In the genomic region with DNA sequence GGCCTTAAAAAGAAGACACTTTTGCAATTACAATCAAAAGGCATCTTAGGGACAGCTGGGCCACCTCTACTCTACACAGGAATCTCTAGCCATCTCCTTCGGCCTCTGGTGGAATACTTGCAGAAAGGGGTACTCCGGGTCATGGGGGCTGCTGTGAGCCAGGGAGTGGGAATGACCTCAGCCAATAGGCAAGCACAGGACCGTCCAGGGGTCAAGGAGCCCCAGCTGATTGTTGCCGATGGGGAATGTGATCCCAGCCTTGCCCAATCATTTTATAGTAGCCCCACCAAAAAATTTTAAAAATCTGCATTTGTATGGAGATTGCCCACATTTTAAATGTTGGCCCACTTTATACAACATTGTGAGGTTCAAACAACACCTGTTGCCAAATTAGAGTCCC, we compare ENCODE assay signal across 31 cellular contexts. TPM values are rescaled to one million over a fixed set of nuclear protein-coding genes. Genes with fewer than 3 reads are reported as not detected.
"Had no signal": no experiment of that assay in that cellular context is flagged by ENCODE, and none has a peak within 500 bp of the region (broad histone marks: within the 10 kb centered on the region; RNA-seq: fewer than 3 reads in every experiment).

No MANE protein-coding gene starts in this region.

- H3K4me3 Mint-ChIP-seq: stimulated activated effector memory CD8-positive, alpha-beta T cell treated with anti-CD3 and anti-CD28 coated beads, Interleukin-12 subunit alpha, Interleukin-12 subunit beta, amount 100 ng/mL, for 72 hours; stimulated activated memory B cell treated with anti-CD40 and anti-IgM and Interleukin-4, amounts not matched to agents 10 μg/mL and 1 μg/mL and 100 μg/mL, for 72 hours; stimulated activated naive B cell treated with anti-CD40 and anti-IgM and Interleukin-4, amounts not matched to agents 10 μg/mL and 1 μg/mL and 100 μg/mL, for 72 hours; stimulated activated naive CD8-positive, alpha-beta T cell treated with anti-CD3 and anti-CD28 coated beads, Interleukin-15, Interleukin-2, amounts not matched to agents 100 ng/mL and 50 ng/mL, for 24 hours; type B pancreatic cell had no signal

- H3K9me3 Mint-ChIP-seq: stimulated activated effector memory CD8-positive, alpha-beta T cell treated with anti-CD3 and anti-CD28 coated beads, Interleukin-12 subunit alpha, Interleukin-12 subunit beta, amount 100 ng/mL, for 72 hours; stimulated activated memory B cell treated with anti-CD40 and anti-IgM and Interleukin-4, amounts not matched to agents 10 μg/mL and 1 μg/mL and 100 μg/mL, for 72 hours; stimulated activated naive CD8-positive, alpha-beta T cell treated with anti-CD3 and anti-CD28 coated beads, Interleukin-15, Interleukin-2, amounts not matched to agents 100 ng/mL and 50 ng/mL, for 24 hours; type B pancreatic cell had no signal

- H3K27me3 ChIP-seq: suprapubic skin, testis, thyroid gland, tibial artery, tibial nerve, transverse colon, upper lobe of left lung, upper lobe of right lung, uterus, vagina had no signal

- H3K4me1 ChIP-seq: suprapubic skin, upper lobe of left lung, upper lobe of right lung, uterus, vagina had no signal

- DNase-seq: stimulated activated CD4-positive, alpha-beta T cell treated with anti-CD3 and anti-CD28 coated beads, Interleukin-2, amount 100 ng/mL, for 48 hours; stimulated activated CD4-positive, alpha-beta T cell treated with anti-CD3 and anti-CD28 coated beads, Interleukin-4, amount 100 ng/mL, for 1 hour; stimulated activated CD4-positive, alpha-beta T cell treated with anti-CD3 and anti-CD28 coated beads, Interleukin-4, amount 100 ng/mL, for 24 hours; stimulated activated CD4-positive, alpha-beta T cell treated with anti-CD3 and anti-CD28 coated beads, Interleukin-4, amount 100 ng/mL, for 4 hours; stimulated activated CD8-positive, alpha-beta memory T cell treated with anti-CD3 and anti-CD28 coated beads, Interleukin-4, amount 100 ng/mL, for 48 hours; stimulated activated naive B cell treated with anti-CD40 and anti-IgM and Interleukin-4, amounts not matched to agents 10 μg/mL and 1 μg/mL and 100 μg/mL, for 72 hours; stimulated activated naive CD4-positive, alpha-beta T cell; stimulated activated naive CD4-positive, alpha-beta T cell treated with Interleukin-2 at 50 U/mL for 16 hours; stimulated activated naive CD8-positive, alpha-beta T cell treated with anti-CD3 and anti-CD28 coated beads, Interleukin-15, Interleukin-2, amounts not matched to agents 100 U/mL and 50 U/mL, for 24 hours; stomach; substantia nigra; testis; thyroid gland; tibial artery; transverse colon; trophoblast cell; upper lobe of left lung; upper lobe of right lung; uterus had no signal

- H3K27me3 Mint-ChIP-seq: stimulated activated naive CD8-positive, alpha-beta T cell treated with anti-CD3 and anti-CD28 coated beads, Interleukin-15, Interleukin-2, amounts not matched to agents 100 ng/mL and 50 ng/mL, for 24 hours had no signal

- H3K27ac Mint-ChIP-seq: stimulated activated effector memory CD8-positive, alpha-beta T cell treated with anti-CD3 and anti-CD28 coated beads, Interleukin-12 subunit alpha, Interleukin-12 subunit beta, amount 100 ng/mL, for 72 hours; stimulated activated memory B cell treated with anti-CD40 and anti-IgM and Interleukin-4, amounts not matched to agents 10 μg/mL and 1 μg/mL and 100 μg/mL, for 72 hours; stimulated activated naive B cell treated with anti-CD40 and anti-IgM and Interleukin-4, amounts not matched to agents 10 μg/mL and 1 μg/mL and 100 μg/mL, for 72 hours; stimulated activated naive CD8-positive, alpha-beta T cell treated with anti-CD3 and anti-CD28 coated beads, Interleukin-15, Interleukin-2, amounts not matched to agents 100 ng/mL and 50 ng/mL, for 24 hours; type B pancreatic cell had no signal

- ATAC-seq: stimulated activated effector memory CD8-positive, alpha-beta T cell treated with anti-CD3 and anti-CD28 coated beads, Interleukin-12 subunit alpha, Interleukin-12 subunit beta, amount 100 ng/mL, for 72 hours; stimulated activated memory B cell treated with anti-CD40 and anti-IgM and Interleukin-4, amounts not matched to agents 10 μg/mL and 1 μg/mL and 100 μg/mL, for 72 hours; stimulated activated naive B cell treated with anti-CD40 and anti-IgM and Interleukin-4, amounts not matched to agents 10 μg/mL and 1 μg/mL and 100 μg/mL, for 72 hours; stimulated activated naive CD8-positive, alpha-beta T cell treated with anti-CD3 and anti-CD28 coated beads, Interleukin-15, Interleukin-2, amounts not matched to agents 100 U/mL and 50 U/mL, for 24 hours; upper lobe of right lung had no signal

- H3K36me3 Mint-ChIP-seq: stimulated activated effector memory CD8-positive, alpha-beta T cell treated with anti-CD3 and anti-CD28 coated beads, Interleukin-12 subunit alpha, Interleukin-12 subunit beta, amount 100 ng/mL, for 72 hours; stimulated activated memory B cell treated with anti-CD40 and anti-IgM and Interleukin-4, amounts not matched to agents 10 μg/mL and 1 μg/mL and 100 μg/mL, for 72 hours; type B pancreatic cell had no signal

- H3K36me3 ChIP-seq: stomach, suprapubic skin, thoracic aorta, thyroid gland, tibial artery, tibial nerve, transverse colon, upper lobe of left lung, upper lobe of right lung, uterus, vagina had no signal

- H3K27ac ChIP-seq: stomach, suprapubic skin, thoracic aorta, tibial artery, tibial nerve, transverse colon, upper lobe of left lung, upper lobe of right lung, uterus, vagina had no signal

- H3K9me3 ChIP-seq: stomach, suprapubic skin, testis, thoracic aorta, thyroid gland, tibial artery, tibial nerve, transverse colon, upper lobe of left lung, upper lobe of right lung, uterus, vagina had no signal

- H3K4me3 ChIP-seq: stomach, suprapubic skin, testis, thoracic aorta, thyroid gland, tibial artery, tibial nerve, transverse colon, upper lobe of left lung, upper lobe of right lung, uterus, vagina had no signal

- H3K4me1 Mint-ChIP-seq: stimulated activated effector memory CD8-positive, alpha-beta T cell treated with anti-CD3 and anti-CD28 coated beads, Interleukin-12 subunit alpha, Interleukin-12 subunit beta, amount 100 ng/mL, for 72 hours had no signal

RNA-seq across cellular contexts. Expression of a gene that starts 16.9 kb away (rescaled TPM):
- total RNA-seq: stomach, subcutaneous adipose tissue, suprapubic skin, temporal lobe, thoracic aorta, thyroid gland, tibial nerve, transverse colon, upper lobe of left lung, upper lobe of right lung, ureter, urinary bladder, uterus, vagina had no signal

RNA-seq across cellular contexts. Expression of a gene that starts 26.9 kb away (rescaled TPM):
- total RNA-seq: stomach, suprapubic skin, temporal lobe, thoracic aorta, thyroid gland, transverse colon, upper lobe of left lung, upper lobe of right lung, ureter, urinary bladder, uterus, vagina had no signal
